ENCODE assay signal across 19 cellular contexts in genomic region chr18:62394001-62394763, GRCh38.
"Had no signal": no experiment of that assay in that cellular context is flagged by ENCODE, and none has a peak within 500 bp of the region (broad histone marks: within the 10 kb centered on the region; RNA-seq: fewer than 3 reads in every experiment).

No MANE protein-coding gene starts in this region.

- H3K9ac ChIP-seq: SK-N-SH had no signal

- H3K4me2 ChIP-seq: SK-N-SH had no signal

- ATAC-seq: Panc1 had no signal

- DNase-seq: KBM-7, MV-4-11, NCI-H1048, NCI-H1105, NCI-H1417, NCI-H1436 treated with DMSO at 0.1 percent for 48 hours, NCI-H1930, NCI-H2081, NCI-H2107, NCI-H226, NCI-H446, NCI-H510A, NCI-H524 treated with DMSO at 0.1 percent for 48 hours, NCI-H69, NCI-H774, SHP77, SK-N-SH had no signal

- H3K9me2 ChIP-seq: SK-N-SH had no signal

- H3K27ac ChIP-seq: RWPE1 had no signal

- H3K9me3 ChIP-seq: SK-N-SH had no signal
